In the genomic region with DNA sequence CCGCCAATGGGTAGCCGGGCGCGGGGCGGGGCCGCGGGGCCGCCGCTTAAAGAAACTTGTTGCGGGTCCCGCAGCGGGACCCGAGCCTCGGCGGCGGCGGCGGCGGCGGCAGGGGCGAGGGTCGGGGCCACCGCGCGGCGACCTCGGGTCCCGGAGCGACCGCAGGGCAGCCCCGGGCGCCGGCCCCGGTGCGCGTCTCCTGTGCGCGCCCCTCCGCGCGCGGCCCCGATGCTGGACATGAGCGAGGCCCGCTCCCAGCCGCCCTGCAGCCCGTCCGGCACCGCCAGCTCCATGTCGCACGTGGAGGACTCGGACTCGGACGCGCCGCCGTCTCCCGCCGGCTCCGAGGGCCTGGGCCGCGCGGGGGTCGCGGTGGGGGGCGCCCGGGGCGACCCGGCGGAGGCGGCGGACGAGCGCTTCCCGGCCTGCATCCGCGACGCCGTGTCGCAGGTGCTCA, we compare ENCODE assay signal across 9 cellular contexts. TPM values are rescaled to one million over a fixed set of nuclear protein-coding genes. Genes with fewer than 3 reads are reported as not detected.
DNase-seq lines count a peak whose midpoint lies in the region; ATAC-seq and TF ChIP-seq lines count a peak whose summit lies in the region.
"Had no signal": no experiment of that assay in that cellular context is flagged by ENCODE, and none has a peak within 500 bp of the region (broad histone marks: within the 10 kb centered on the region; RNA-seq: fewer than 3 reads in every experiment).

A gene (plus strand): TSS at position 76 of the 457 bp plus-strand sequence. CDS start 153 bp downstream, at position 229.

- H3K27ac Mint-ChIP-seq in activated CD4-positive, alpha-beta T cell treated with anti-CD3 and anti-CD28 coated beads for 36 hours, result no peak within 1 kb of the TSS

- peaks cover 12% of the 10 kb centered on the region for H3K4me1 Mint-ChIP-seq in activated CD4-positive, alpha-beta T cell treated with anti-CD3 and anti-CD28 coated beads for 36 hours

- H3K4me1 ChIP-seq in adipocyte (ENCODE audit: control insufficient read depth, insufficient read depth, low read length), result no peaks in the 10 kb centered on the region
- peaks cover 0 to 20% of the 10 kb centered on the region in 2 donors for H3K4me1 ChIP-seq in left lung
- H3K4me1 ChIP-seq in subcutaneous abdominal adipose tissue (ENCODE audit: control insufficient read depth in 5 of 5, insufficient read depth in 5 of 5, low read length in 5 of 5), result peaks cover 0 to 23% (median 20%) of the 10 kb centered on the region in 5 donors

- no peaks in the 10 kb centered on the region for H3K36me3 Mint-ChIP-seq in activated CD4-positive, alpha-beta T cell treated with anti-CD3 and anti-CD28 coated beads for 36 hours (ENCODE audit: low read depth)

- H3K4me3 ChIP-seq in adipocyte (ENCODE audit: low read length), result peak within 1 kb of the TSS; percentile 73
- H3K4me3 ChIP-seq in left lung, result peak within 1 kb of the TSS; percentile 21 to 42
- peak within 1 kb of the TSS in 4 of 5 donors; percentile 32 to 68 (median 65) for H3K4me3 ChIP-seq in subcutaneous abdominal adipose tissue (ENCODE audit: low read depth in 1 of 5, low read length in 5 of 5)

- no peaks in the 10 kb centered on the region for H3K9me3 Mint-ChIP-seq in activated CD4-positive, alpha-beta T cell treated with anti-CD3 and anti-CD28 coated beads for 36 hours (ENCODE audit: low read depth)

- H3K36me3 ChIP-seq in adipocyte (ENCODE audit: control insufficient read depth, insufficient read depth, low read length, severe bottlenecking) (no peaks in the 10 kb centered on the region), left lung (no peaks in the 10 kb centered on the region), subcutaneous abdominal adipose tissue (ENCODE audit: control insufficient read depth in 5 of 5, insufficient read depth in 5 of 5, low read length in 5 of 5) (no peaks in the 10 kb centered on the region)

- H3K27ac ChIP-seq in left lung, result no peak within 1 kb of the TSS
- H3K27ac ChIP-seq in subcutaneous abdominal adipose tissue (ENCODE audit: low read depth, low read length), result no peak within 1 kb of the TSS

- intact Hi-C loops in activated CD4-positive, alpha-beta T cell treated with anti-CD3 and anti-CD28 coated beads for 36 hours (cut with DNase I, micrococcal nuclease), result loop anchor here in 1 of 2 experiments (1.0 kb wide), 2 partner anchors 10 to 23 kb away; no protein-coding TSS in a partner anchor
- intact Hi-C loops in left lung (cut with DNase I), result no loop called here

- H3K27me3 Mint-ChIP-seq in activated CD4-positive, alpha-beta T cell treated with anti-CD3 and anti-CD28 coated beads for 36 hours, result peaks cover 4% of the 10 kb centered on the region

- no peaks in the 10 kb centered on the region for H3K9me3 ChIP-seq in adipocyte (ENCODE audit: control insufficient read depth, low read length)
- H3K9me3 ChIP-seq in left lung, result no peaks in the 10 kb centered on the region
- no peaks in the 10 kb centered on the region for H3K9me3 ChIP-seq in subcutaneous abdominal adipose tissue (ENCODE audit: control insufficient read depth in 5 of 5, low read length in 5 of 5)

- TF ChIP-seq CTCF in left lung (IDR thresholded peaks at IDR 0.05), result no peak

- POLR2A ChIA-PET in activated CD4-positive, alpha-beta T cell treated with anti-CD3 and anti-CD28 coated beads for 36 hours (lab: Charles Lee), result interaction anchor here (0.6 to 1.2 kb wide), 3 partner anchors 14 to 393 kb away, joined by 3 to 4 read pairs (median 3); no protein-coding TSS in a partner anchor

- H3K27me3 ChIP-seq in adipocyte (replicated peaks; ENCODE audit: control insufficient read depth, insufficient read depth, low read length), result peaks cover 12% of the 10 kb centered on the region
- peaks cover 31 to 93% of the 10 kb centered on the region in 2 donors for H3K27me3 ChIP-seq in left lung
- peaks cover 4 to 42% (median 22%) of the 10 kb centered on the region in 5 donors for H3K27me3 ChIP-seq in subcutaneous abdominal adipose tissue (ENCODE audit: control insufficient read depth in 5 of 5, insufficient read depth in 4 of 5, low read length in 5 of 5)

- H3K9ac ChIP-seq in adipocyte (ENCODE audit: low read length), result no peak within 1 kb of the TSS
- H3K9ac ChIP-seq in subcutaneous abdominal adipose tissue (ENCODE audit: low read length in 5 of 5), result peak within 1 kb of the TSS in 2 of 5 donors; percentile 20 to 41

- no peak for DNase-seq in activated CD4-positive, alpha-beta T cell treated with anti-CD3 and anti-CD28 coated beads for 36 hours
- DNase-seq in activated CD4-positive, alpha-beta T cell treated with anti-CD3 and anti-CD28 coated beads, Interleukin-2, amount 50 U/mL, for 48 hours, result no peak
- DNase-seq in adipocyte (ENCODE audit: low read depth) (no peak), left lung (no peak), AML-193 (lab: John Stamatoyannopoulos, UW) (no peak)
- DNase-seq: kidney had no signal

- CTCF ChIA-PET in activated CD4-positive, alpha-beta T cell treated with anti-CD3 and anti-CD28 coated beads for 36 hours (lab: Charles Lee), result interaction anchor here (1.0 kb wide), 1 partner anchor 253 kb away, joined by 3 read pairs; no protein-coding TSS in a partner anchor

- no peak for ATAC-seq in activated CD4-positive, alpha-beta T cell treated with anti-CD3 and anti-CD28 coated beads for 36 hours
- no peak for ATAC-seq in left lung
- no peak for ATAC-seq in GM21447 (IDR thresholded peaks at IDR 0.05; ENCODE audit: unreplicated experiment)
- ATAC-seq in GM19467 (IDR thresholded peaks at IDR 0.05; ENCODE audit: unreplicated experiment), result no peak

- peak within 1 kb of the TSS; percentile 74 for H3K4me3 Mint-ChIP-seq in activated CD4-positive, alpha-beta T cell treated with anti-CD3 and anti-CD28 coated beads for 36 hours

RNA-seq across cellular contexts. Expression of the gene that starts here (rescaled TPM):
- total RNA-seq in activated CD4-positive, alpha-beta T cell treated with anti-CD3 and anti-CD28 coated beads for 36 hours, result 1 to 10 TPM; 1.4 to 1.6 TPM
- total RNA-seq in left lung, result under 1 TPM; 0.26 to 0.50 TPM
